Comparison of ENCODE assay signal across 14 cellular contexts in the genomic region with DNA sequence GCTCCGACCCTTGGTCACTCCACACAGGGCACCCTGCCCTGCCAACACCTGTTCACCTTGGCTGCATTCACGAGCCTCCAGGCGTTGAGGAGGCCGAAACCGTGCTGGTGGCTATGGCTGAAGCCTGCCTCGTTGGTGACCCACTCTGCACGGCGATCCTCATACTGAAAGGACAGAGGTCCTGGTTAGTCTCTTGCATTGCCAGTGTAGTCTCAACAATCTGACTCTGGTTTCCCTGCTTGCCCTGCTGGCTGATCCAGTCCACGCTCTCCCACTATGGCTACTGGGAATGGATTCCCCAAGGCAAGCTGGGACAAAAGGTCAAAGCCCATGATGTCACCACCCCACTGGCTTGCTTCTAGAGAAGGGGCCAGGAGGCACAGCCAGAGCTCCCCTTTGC. TPM values are rescaled to one million over a fixed set of nuclear protein-coding genes. Genes with fewer than 3 reads are reported as not detected.
DNase-seq lines count a peak whose midpoint lies in the region; ATAC-seq and TF ChIP-seq lines count a peak whose summit lies in the region.
"Had no signal": no experiment of that assay in that cellular context is flagged by ENCODE, and none has a peak within 500 bp of the region (broad histone marks: within the 10 kb centered on the region; RNA-seq: fewer than 3 reads in every experiment).

No MANE protein-coding gene starts in this region.

- TF ChIP-seq CTCF in heart left ventricle (IDR thresholded peaks at IDR 0.05) (no peak), gastroesophageal sphincter (IDR thresholded peaks at IDR 0.05) (no peak), uterus (IDR thresholded peaks at IDR 0.05) (no peak)

- peak overlapping the region; percentile 39 to 98 (median 88) for H3K27ac ChIP-seq in heart left ventricle
- peak overlapping the region; percentile 93 to 98 (median 95) for H3K27ac ChIP-seq in gastroesophageal sphincter
- H3K27ac ChIP-seq in uterus: peak overlapping the region; percentile 93 to 94
- H3K27ac ChIP-seq: KMS-11, WERI-Rb-1 had no signal

- intact Hi-C loops in heart left ventricle (cut with DNase I) (loop anchor here in 1 of 10 donors (2.0 kb wide), 1 partner anchor 38 kb away; no protein-coding TSS in a partner anchor), left cardiac atrium (cut with DNase I) (no loop called here), sciatic nerve (cut with DNase I) (no loop called here), uterus (cut with DNase I; ENCODE audit: low total_unique reads) (no loop called here)

- H3K27me3 ChIP-seq in heart left ventricle (no peaks in the 10 kb centered on the region), gastroesophageal sphincter (no peaks in the 10 kb centered on the region), uterus (no peaks in the 10 kb centered on the region)

- no peaks in the 10 kb centered on the region for H3K9me3 ChIP-seq in heart left ventricle
- no peaks in the 10 kb centered on the region for H3K9me3 ChIP-seq in gastroesophageal sphincter
- no peaks in the 10 kb centered on the region for H3K9me3 ChIP-seq in uterus

- WGBS in heart left ventricle, 4 donors: 75 to 94% (median 85%) methylated on average over 7 to 9 of the region's 9 CpGs
- 100% methylated on average over 1 of the region's 9 CpGs; no CpG with 5 or more reads in 1 of the 2 donors for WGBS in gastroesophageal sphincter (ENCODE audit: low coverage in 1 of 2), 2 donors

- H3K4me3 ChIP-seq in heart left ventricle (peak overlapping the region in 1 of 12 donors; percentile 6), gastroesophageal sphincter (no peak overlapping the region), uterus (no peak overlapping the region)

- H3K4me1 ChIP-seq in heart left ventricle: peaks cover 12 to 69% (median 49%) of the 10 kb centered on the region in 12 donors
- peaks cover 24 to 85% (median 43%) of the 10 kb centered on the region in 3 donors for H3K4me1 ChIP-seq in gastroesophageal sphincter
- peaks cover 35 to 40% of the 10 kb centered on the region in 2 donors for H3K4me1 ChIP-seq in uterus

- DNase-seq in heart left ventricle: no peak
- no peak for DNase-seq in left cardiac atrium
- peak; percentile 50 for DNase-seq in sciatic nerve (ENCODE audit: low spot score)
- peak in 1 of 2 donors; percentile 38 for DNase-seq in uterus
- no peak for DNase-seq in occipital lobe (lab: John Stamatoyannopoulos, UW)
- no peak for DNase-seq in NOMO-1 treated with dmso at 0.1 percent for 144 hours (lab: John Stamatoyannopoulos, UW; ENCODE audit: unreplicated experiment)
- DNase-seq: mesendoderm; NCI-H1417 treated with DMSO at 0.1 percent for 48 hours; NCI-H345; stimulated activated CD4-positive, alpha-beta T cell treated with anti-CD3 and anti-CD28 coated beads, Interleukin-4, amount 100 ng/mL, for 1 hour; WERI-Rb-1 had no signal

- no peak for TF ChIP-seq EP300 in gastroesophageal sphincter (IDR thresholded peaks at IDR 0.05)

- TF ChIP-seq POLR2A in heart left ventricle (IDR thresholded peaks at IDR 0.05) (no peak), gastroesophageal sphincter (IDR thresholded peaks at IDR 0.05) (no peak), uterus (IDR thresholded peaks at IDR 0.05) (no peak)

- H3K36me3 ChIP-seq in heart left ventricle (peaks cover 0 to 97% (median 71%) of the 10 kb centered on the region in 9 donors), gastroesophageal sphincter (peaks cover 0 to 54% of the 10 kb centered on the region in 2 donors), uterus (no peaks in the 10 kb centered on the region)

- no peak for ATAC-seq in heart left ventricle
- ATAC-seq in left cardiac atrium: no peak
- ATAC-seq in gastroesophageal sphincter: no peak
- no peak for ATAC-seq in sciatic nerve
- no peak for ATAC-seq in HG02884 (IDR thresholded peaks at IDR 0.05; ENCODE audit: unreplicated experiment)

RNA-seq across cellular contexts. Expression of a gene that starts 12.9 kb away (rescaled TPM):
- total RNA-seq in heart left ventricle: 10 to 100 TPM; 16.9 to 43.4 (median 25.5) TPM
- 10 to 100 TPM; 27.8 to 34.6 TPM for polyA plus RNA-seq in heart left ventricle
- total RNA-seq in left cardiac atrium: 10 to 100 TPM; 29.2 to 42.5 TPM
- total RNA-seq in gastroesophageal sphincter: 10 to 100 TPM; 28.9 to 40.5 (median 35.3) TPM
- total RNA-seq in sciatic nerve: 68.7 TPM
- 10 to 100 TPM; 23.3 to 78.9 (median 35.3) TPM for total RNA-seq in uterus
- 24.0 TPM for total RNA-seq in occipital lobe

RNA-seq across cellular contexts. Expression of a gene that starts 13.5 kb away (rescaled TPM):
- total RNA-seq in heart left ventricle (10 to 100 TPM; 16.1 to 31.9 (median 23.4) TPM), left cardiac atrium (10 to 100 TPM; 20.3 to 21.0 TPM), gastroesophageal sphincter (10 to 100 TPM; 14.8 to 21.2 (median 17.4) TPM), sciatic nerve (36.8 TPM), uterus (10 to 100 TPM in 2 of 4 donors, 1 to 10 TPM in 2; 4.4 to 38.6 (median 11.4) TPM), occipital lobe (16.4 TPM)
- 10 to 100 TPM in 1 of 2 donors, 1 to 10 TPM in 1; 8.0 to 12.9 TPM for polyA plus RNA-seq in heart left ventricle

RNA-seq across cellular contexts. Expression of a gene that starts 19.8 kb away (rescaled TPM):
- total RNA-seq in heart left ventricle (100 to 1,000 TPM in 7 of 9 donors, 10 to 100 TPM in 2; 63.7 to 338 (median 173) TPM), left cardiac atrium (1,000 to 10,000 TPM in 1 of 2 donors, 100 to 1,000 TPM in 1; 829 to 1,367 TPM), gastroesophageal sphincter (over 10,000 TPM; 10,394 to 14,194 (median 13,050) TPM), sciatic nerve (1,988 TPM), uterus (1,000 to 10,000 TPM; 1,588 to 9,854 (median 3,936) TPM), occipital lobe (12.9 TPM)
- polyA plus RNA-seq in heart left ventricle: 100 to 1,000 TPM; 319 to 399 TPM

RNA-seq across cellular contexts. Expression of a gene that starts 40.5 kb away (rescaled TPM):
- total RNA-seq in heart left ventricle (10 to 100 TPM; 17.2 to 45.5 (median 22.2) TPM), left cardiac atrium (10 to 100 TPM; 40.8 to 48.5 TPM), gastroesophageal sphincter (10 to 100 TPM; 15.3 to 50.1 (median 33.6) TPM), sciatic nerve (94.4 TPM), uterus (10 to 100 TPM in 3 of 4 donors, 1 to 10 TPM in 1; 6.4 to 91.3 (median 28.7) TPM), occipital lobe (8.1 TPM)
- 10 to 100 TPM; 13.9 to 14.5 TPM for polyA plus RNA-seq in heart left ventricle
